In genomic region chr18:62714671-62715438, GRCh38 we compare ENCODE assay signal across 8 cellular contexts. TPM values are rescaled to one million over a fixed set of nuclear protein-coding genes. Genes with fewer than 3 reads are reported as not detected.
DNase-seq lines count a peak whose midpoint lies in the region; ATAC-seq and TF ChIP-seq lines count a peak whose summit lies in the region.

No MANE protein-coding gene starts in this region.

- no peaks in the 10 kb centered on the region for H3K27me3 Mint-ChIP-seq in T-helper 17 cell

- peak overlapping the region; percentile 94 for H3K27ac Mint-ChIP-seq in T-helper 17 cell

- ATAC-seq in GM18498 (IDR thresholded peaks at IDR 0.05; ENCODE audit: unreplicated experiment) = peak; percentile 69
- ATAC-seq in HG02885 (IDR thresholded peaks at IDR 0.05; ENCODE audit: poor library complexity, unreplicated experiment) = peak; percentile 77
- ATAC-seq in T-helper 17 cell = peak; percentile 78
- ATAC-seq in upper lobe of right lung = peak; percentile 97

- H3K4me3 Mint-ChIP-seq in T-helper 17 cell = peak overlapping the region; percentile 90

- DNase-seq in NCI-H1694 (lab: John Stamatoyannopoulos, UW) (peak; percentile 96), T-helper 17 cell (peak; percentile 73 to 87 (median 85)), left ventricle myocardium inferior (peak; percentile 99), posterior vena cava (ENCODE audit: low spot score) (peak; percentile 100), upper lobe of right lung (peak; percentile 100)

- H3K36me3 Mint-ChIP-seq in T-helper 17 cell (ENCODE audit: low read depth) = no peaks in the 10 kb centered on the region

- H3K4me3 ChIP-seq in left ventricle myocardium inferior (peak overlapping the region; percentile 75), upper lobe of right lung (peak overlapping the region; percentile 66)

- H3K36me3 ChIP-seq in left ventricle myocardium inferior = no peaks in the 10 kb centered on the region
- no peaks in the 10 kb centered on the region for H3K36me3 ChIP-seq in upper lobe of right lung

- TF ChIP-seq CTCF in left ventricle myocardium inferior (IDR thresholded peaks at IDR 0.05; ENCODE audit: borderline replicate concordance) (peak; percentile 87), upper lobe of right lung (IDR thresholded peaks at IDR 0.05) (peak; percentile 78)

- H3K9me3 ChIP-seq in T-helper 17 cell (ENCODE audit: control insufficient read depth, low read length, poor library complexity, severe bottlenecking) (no peaks in the 10 kb centered on the region), left ventricle myocardium inferior (replicated peaks) (no peaks in the 10 kb centered on the region), upper lobe of right lung (no peaks in the 10 kb centered on the region)

- H3K4me1 Mint-ChIP-seq in T-helper 17 cell = peaks cover 20% of the 10 kb centered on the region

- H3K27me3 ChIP-seq in left ventricle myocardium inferior (ENCODE audit: low read depth) = no peaks in the 10 kb centered on the region
- H3K27me3 ChIP-seq in upper lobe of right lung = no peaks in the 10 kb centered on the region

- H3K4me1 ChIP-seq in left ventricle myocardium inferior = peaks cover 35% of the 10 kb centered on the region
- peaks cover 22% of the 10 kb centered on the region for H3K4me1 ChIP-seq in upper lobe of right lung

- H3K27ac ChIP-seq in angular gyrus (ENCODE audit: low read depth, low read length) = peak overlapping the region; percentile 95
- peak overlapping the region; percentile 93 for H3K27ac ChIP-seq in left ventricle myocardium inferior (replicated peaks)
- H3K27ac ChIP-seq in upper lobe of right lung = peak overlapping the region; percentile 86

- intact Hi-C loops in left ventricle myocardium inferior (cut with micrococcal nuclease) = loop anchor here (5.0 to 10.0 kb wide), 2 partner anchors 130 to 267 kb away; no protein-coding TSS in a partner anchor
- intact Hi-C loops in posterior vena cava (cut with DNase I) = loop anchor here (1.0 to 10.0 kb wide), 4 partner anchors 128 to 283 kb away; no protein-coding TSS in a partner anchor
- intact Hi-C loops in upper lobe of right lung (cut with DNase I) = no loop called here

RNA-seq across cellular contexts. Expression of gene PHLPP1, which starts 0.5 kb away (rescaled TPM):
- total RNA-seq in T-helper 17 cell = 10 to 100 TPM in 1 of 2 donors, 1 to 10 TPM in 1; 9.0 to 10.8 TPM
- total RNA-seq in left ventricle myocardium inferior = 5.9 TPM
- 10 to 100 TPM in 1 of 2 donors, 1 to 10 TPM in 1; 7.8 to 11.4 TPM for total RNA-seq in posterior vena cava
- total RNA-seq in upper lobe of right lung = 11.9 TPM

Comparison
In these comparisons a context has a peak if more than half of its experiments do, and no peak if none do; other contexts are left out.
1. Peak in every context shown above with its lines: DNase-seq, ATAC-seq, H3K4me3 ChIP-seq and H3K27ac ChIP-seq.